Comparison of ENCODE assay signal across 8 cellular contexts in genomic region chr12:4148418-4149056, GRCh38.
A peak's percentile ranks its signal among the peaks of the same experiment; 100 is the strongest.
DNase-seq lines count a peak whose midpoint lies in the region; ATAC-seq and TF ChIP-seq lines count a peak whose summit lies in the region.

No MANE protein-coding gene starts in this region.

- H3K4me3 ChIP-seq in upper lobe of right lung (no peak overlapping the region), mesendoderm (ENCODE audit: low read length) (no peak overlapping the region)

- no CpG with 5 or more reads among the region's 5 CpGs for WGBS in mesendoderm (ENCODE audit: extremely low coverage, insufficient coverage, low lambda C conversion rate)

- H2BK15ac ChIP-seq in mesendoderm (replicated peaks; ENCODE audit: low read depth), result no peak overlapping the region

- intact Hi-C loops in upper lobe of right lung (cut with DNase I), result no loop called here

- no peaks in the 10 kb centered on the region for H3K27me3 ChIP-seq in foreskin keratinocyte
- H3K27me3 ChIP-seq in upper lobe of right lung, result no peaks in the 10 kb centered on the region
- no peaks in the 10 kb centered on the region for H3K27me3 ChIP-seq in mesendoderm (ENCODE audit: insufficient read depth, low read length, poor library complexity)

- H3K18ac ChIP-seq in mesendoderm (ENCODE audit: low read length), result no peak overlapping the region

- H3K79me2 ChIP-seq in mesendoderm (ENCODE audit: control insufficient read depth, insufficient read depth, low read length), result no peaks in the 10 kb centered on the region

- H3K4me1 ChIP-seq in foreskin keratinocyte (no peaks in the 10 kb centered on the region), upper lobe of right lung (no peaks in the 10 kb centered on the region), mesendoderm (ENCODE audit: control insufficient read depth, low read depth, low read length) (peaks cover 17% of the 10 kb centered on the region)

- DNase-seq in T-helper 1 cell (peak in 4 of 5 donors; percentile 24 to 66 (median 33)), foreskin keratinocyte (peak in 1 of 2 donors; percentile 29), upper lobe of right lung (peak; percentile 76), SKM-1 (lab: John Stamatoyannopoulos, UW; ENCODE audit: unreplicated experiment) (no peak), mesendoderm (no peak), NCI-H510A (lab: John Stamatoyannopoulos, UW) (no peak)

- ATAC-seq in GM18867 (IDR thresholded peaks at IDR 0.05; ENCODE audit: unreplicated experiment), result peak; percentile 64
- ATAC-seq in HG02852 (IDR thresholded peaks at IDR 0.05; ENCODE audit: unreplicated experiment), result peak; percentile 31
- ATAC-seq in foreskin keratinocyte, result peak; percentile 45
- ATAC-seq in upper lobe of right lung, result peak; percentile 79

- H4K8ac ChIP-seq in mesendoderm (ENCODE audit: low read depth, low read length), result no peak overlapping the region

- H2BK5ac ChIP-seq in mesendoderm (ENCODE audit: low read length), result no peak overlapping the region

- no peak overlapping the region for H3K9ac ChIP-seq in mesendoderm (ENCODE audit: low read length)

- H3K36me3 ChIP-seq in upper lobe of right lung (no peaks in the 10 kb centered on the region), mesendoderm (ENCODE audit: control insufficient read depth, insufficient read depth, low read length) (no peaks in the 10 kb centered on the region)

- TF ChIP-seq CTCF in foreskin keratinocyte (conservative IDR thresholded peaks at IDR 0.05) (no peak), upper lobe of right lung (IDR thresholded peaks at IDR 0.05) (no peak)

- no peak overlapping the region for H3K4ac ChIP-seq in mesendoderm (ENCODE audit: low read depth, low read length)

- no peak overlapping the region for H2AK5ac ChIP-seq in mesendoderm (ENCODE audit: low read length)

- H3K56ac ChIP-seq in mesendoderm (ENCODE audit: low read length), result no peak overlapping the region

- no peak overlapping the region for H2BK120ac ChIP-seq in mesendoderm (ENCODE audit: low read depth, low read length)

- H3K23ac ChIP-seq in mesendoderm (ENCODE audit: low read length), result no peak overlapping the region

- H3K27ac ChIP-seq in foreskin keratinocyte (no peak overlapping the region), upper lobe of right lung (no peak overlapping the region), mesendoderm (ENCODE audit: low read depth, low read length) (no peak overlapping the region)

- no peak overlapping the region for H4K5ac ChIP-seq in mesendoderm (ENCODE audit: low read length)

- H3K4me2 ChIP-seq in mesendoderm (ENCODE audit: low read length), result no peak overlapping the region

- H3K9me3 ChIP-seq in upper lobe of right lung, result no peaks in the 10 kb centered on the region

- no peaks in the 10 kb centered on the region for H3K79me1 ChIP-seq in mesendoderm (ENCODE audit: low read length)

Comparison
In these comparisons a context has a peak if more than half of its experiments do, and no peak if none do; other contexts are left out.
1. DNase-seq: peak in T-helper 1 cell (4 of 5) and upper lobe of right lung (single experiment); none in SKM-1 (single experiment), mesendoderm (single experiment) and NCI-H510A (single experiment).
2. Peak in every context shown above with its lines, with median percentiles within 50 percentile points of each other: ATAC-seq.